ENCODE assay signal across 1 cellular context in the genomic region with DNA sequence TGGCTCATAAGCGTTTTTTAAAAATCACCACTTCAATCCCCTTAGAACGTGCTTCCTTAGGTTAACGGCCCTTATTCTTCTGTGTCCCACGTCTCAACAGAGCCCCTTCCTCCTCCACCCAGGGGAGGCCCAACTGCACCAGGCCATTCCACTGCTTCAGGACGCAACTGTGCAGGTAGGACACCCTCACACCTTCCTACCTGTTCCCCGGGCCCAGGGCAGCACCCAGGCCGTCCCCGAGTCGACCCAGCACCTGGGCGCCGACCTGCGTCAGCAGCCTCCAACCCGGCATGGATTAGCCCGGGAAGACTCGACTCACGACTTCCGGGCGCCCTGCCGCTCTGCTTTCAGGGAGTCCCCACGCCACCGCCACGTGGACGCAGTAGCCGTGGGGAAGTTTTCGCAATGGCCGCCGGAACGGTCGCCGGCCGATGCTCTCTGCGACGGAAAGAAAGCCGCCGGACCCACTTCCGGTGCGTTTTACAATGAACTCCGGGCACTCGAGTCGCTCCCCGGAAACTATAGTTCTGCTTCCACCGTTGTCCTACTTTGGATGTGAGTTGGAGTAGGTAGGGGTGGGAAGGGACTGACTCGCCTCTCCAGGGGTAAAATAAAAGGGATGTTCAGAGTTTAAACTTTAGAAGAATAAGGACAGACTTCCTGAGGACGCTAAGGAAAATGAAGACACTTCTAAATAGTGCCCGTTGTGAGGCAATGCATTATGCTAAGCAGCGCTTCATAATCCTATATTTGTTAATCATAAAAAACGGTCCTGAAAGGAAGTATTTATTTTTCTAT.
TF ChIP-seq lines count a peak whose summit lies in the region.

A gene (minus strand): TSS at position 442 of the 798 bp plus-strand sequence. CDS start 150 bp downstream, at position 292.

TF ChIP-seq in HepG2, 621 proteins besides CTCF, POLR2A, EP300 and RAD21 (continued from another document and continues in another):
- TF ChIP-seq, protein P1, sequence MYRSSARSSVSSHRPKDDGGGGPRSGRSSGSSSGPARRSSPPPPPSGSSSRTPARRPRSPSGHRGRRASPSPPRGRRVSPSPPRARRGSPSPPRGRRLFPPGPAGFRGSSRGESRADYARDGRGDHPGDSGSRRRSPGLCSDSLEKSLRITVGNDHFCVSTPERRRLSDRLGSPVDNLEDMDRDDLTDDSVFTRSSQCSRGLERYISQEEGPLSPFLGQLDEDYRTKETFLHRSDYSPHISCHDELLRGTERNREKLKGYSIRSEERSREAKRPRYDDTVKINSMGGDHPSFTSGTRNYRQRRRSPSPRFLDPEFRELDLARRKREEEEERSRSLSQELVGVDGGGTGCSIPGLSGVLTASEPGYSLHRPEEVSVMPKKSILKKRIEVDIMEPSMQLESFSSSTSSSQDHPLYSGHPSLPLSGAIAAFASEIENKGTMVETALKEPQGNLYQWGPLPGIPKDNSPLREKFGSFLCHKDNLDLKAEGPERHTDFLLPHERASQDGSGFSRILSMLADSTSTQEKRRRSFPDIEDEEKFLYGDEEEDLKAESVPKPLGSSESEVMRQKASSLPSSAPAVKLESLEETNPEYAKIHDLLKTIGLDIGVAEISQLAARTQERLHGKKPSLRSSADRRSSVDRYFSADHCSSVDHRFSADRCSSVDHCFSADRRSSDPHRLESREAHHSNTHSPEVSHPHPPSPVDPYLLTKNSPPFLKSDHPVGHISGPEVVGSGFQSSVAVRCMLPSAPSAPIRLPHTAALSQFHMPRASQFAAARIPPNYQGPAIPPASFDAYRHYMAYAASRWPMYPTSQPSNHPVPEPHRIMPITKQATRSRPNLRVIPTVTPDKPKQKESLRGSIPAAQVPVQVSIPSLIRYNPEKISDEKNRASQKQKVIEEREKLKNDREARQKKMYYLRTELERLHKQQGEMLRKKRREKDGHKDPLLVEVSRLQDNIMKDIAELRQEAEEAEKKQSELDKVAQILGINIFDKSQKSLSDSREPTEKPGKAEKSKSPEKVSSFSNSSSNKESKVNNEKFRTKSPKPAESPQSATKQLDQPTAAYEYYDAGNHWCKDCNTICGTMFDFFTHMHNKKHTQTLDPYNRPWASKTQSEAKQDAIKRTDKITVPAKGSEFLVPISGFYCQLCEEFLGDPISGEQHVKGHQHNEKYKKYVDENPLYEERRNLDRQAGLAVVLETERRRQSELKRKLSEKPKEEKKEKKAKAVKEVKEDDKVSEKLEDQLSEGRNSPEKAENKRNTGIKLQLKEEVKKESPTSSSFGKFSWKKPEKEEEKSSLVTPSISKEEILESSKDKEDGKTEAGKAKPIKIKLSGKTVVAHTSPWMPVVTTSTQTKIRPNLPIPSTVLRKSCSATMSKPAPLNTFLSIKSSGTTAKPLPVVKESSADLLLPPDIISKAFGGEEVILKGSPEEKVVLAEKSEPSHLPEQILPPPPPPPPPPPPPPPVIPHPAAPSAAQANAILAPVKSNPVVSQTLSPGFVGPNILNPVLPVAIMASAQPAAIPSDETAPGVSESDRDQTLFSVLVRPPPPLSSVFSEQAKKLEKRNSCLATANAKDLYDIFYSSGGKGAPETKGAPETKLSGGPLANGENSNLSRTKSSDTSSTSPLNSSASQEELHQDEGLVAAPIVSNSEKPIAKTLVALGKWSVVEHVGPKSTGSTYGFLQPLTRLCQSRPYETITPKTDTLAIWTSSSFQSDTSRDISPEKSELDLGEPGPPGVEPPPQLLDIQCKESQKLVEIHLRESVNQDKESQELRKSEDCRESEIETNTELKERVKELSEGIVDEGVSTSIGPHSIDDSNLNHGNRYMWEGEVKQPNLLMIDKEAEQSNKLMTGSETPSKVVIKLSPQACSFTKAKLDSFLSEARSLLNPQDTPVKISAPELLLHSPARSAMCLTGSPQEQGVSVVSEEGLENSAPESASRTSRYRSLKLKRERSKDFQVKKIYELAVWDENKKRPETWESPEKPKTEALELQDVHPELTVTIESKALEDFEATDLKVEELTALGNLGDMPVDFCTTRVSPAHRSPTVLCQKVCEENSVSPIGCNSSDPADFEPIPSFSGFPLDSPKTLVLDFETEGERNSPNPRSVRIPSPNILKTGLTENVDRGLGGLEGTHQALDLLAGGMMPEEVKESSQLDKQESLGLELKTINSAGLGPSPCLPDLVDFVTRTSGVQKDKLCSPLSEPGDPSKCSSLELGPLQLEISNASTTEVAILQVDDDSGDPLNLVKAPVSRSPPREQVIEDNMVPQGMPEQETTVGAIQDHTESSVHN (CRISPR knock-in tag; IDR thresholded peaks at IDR 0.05): peak; percentile 65; the same call in 1 of the 2 replicates
- TF ChIP-seq ZNF432 (CRISPR knock-in tag; IDR thresholded peaks at IDR 0.05; ENCODE audit: borderline replicate concordance) (no peak), ZNF737 (CRISPR knock-in tag; IDR thresholded peaks at IDR 0.05; ENCODE audit: borderline replicate concordance) (0 out of 2 replicates have a peak, but pooled peaks have one; percentile 89), MTA3 (CRISPR knock-in tag; IDR thresholded peaks at IDR 0.05) (no peak), KLF15 (CRISPR knock-in tag; IDR thresholded peaks at IDR 0.05; ENCODE audit: borderline replicate concordance) (peak; percentile 96), ZNF670 (CRISPR knock-in tag; IDR thresholded peaks at IDR 0.05; ENCODE audit: borderline replicate concordance) (peak; percentile 96; the same call in 1 of the 2 replicates), MZF1 (CRISPR knock-in tag; IDR thresholded peaks at IDR 0.05; ENCODE audit: borderline replicate concordance) (peak; percentile 86; the same call in 1 of the 2 replicates), SETDB1 (CRISPR knock-in tag; IDR thresholded peaks at IDR 0.05; ENCODE audit: borderline replicate concordance) (peak; percentile 95), ZNF235 (CRISPR knock-in tag; IDR thresholded peaks at IDR 0.05; ENCODE audit: borderline replicate concordance) (peak; percentile 97; the same call in 1 of the 2 replicates), ZC3H4 (CRISPR knock-in tag; IDR thresholded peaks at IDR 0.05; ENCODE audit: borderline replicate concordance) (no peak; the same call in 1 of the 2 replicates), HOXD1 (CRISPR knock-in tag; IDR thresholded peaks at IDR 0.05) (peak; percentile 91), MIER3 (CRISPR knock-in tag; IDR thresholded peaks at IDR 0.05; ENCODE audit: borderline replicate concordance) (peak; percentile 80), ESRRA (CRISPR knock-in tag; IDR thresholded peaks at IDR 0.05; ENCODE audit: low read depth) (peak; percentile 79), ZNF776 (CRISPR knock-in tag; IDR thresholded peaks at IDR 0.05) (peak; percentile 88; the same call in 1 of the 2 replicates), CENPT (CRISPR knock-in tag; IDR thresholded peaks at IDR 0.05; ENCODE audit: low read depth) (peak; percentile 92; the same call in 1 of the 2 replicates), LCORL (IDR thresholded peaks at IDR 0.05) (peak; percentile 87), LCORL (CRISPR knock-in tag; IDR thresholded peaks at IDR 0.05) (peak; percentile 56; the same call in 1 of the 2 replicates), PCBP2 (optimal IDR thresholded peaks at IDR 0.05; ENCODE audit: low read depth, low read length, poor library complexity, severe bottlenecking) (no peak), KDM6A (CRISPR knock-in tag; IDR thresholded peaks at IDR 0.05; ENCODE audit: low read depth) (no peak), ZNF816 (CRISPR knock-in tag; IDR thresholded peaks at IDR 0.05; ENCODE audit: borderline replicate concordance) (peak; percentile 93; the same call in 1 of the 2 replicates), ELF4 (CRISPR knock-in tag; IDR thresholded peaks at IDR 0.05; ENCODE audit: borderline replicate concordance) (peak; percentile 20; the same call in 1 of the 2 replicates), ZNF3 (CRISPR knock-in tag; IDR thresholded peaks at IDR 0.05) (no peak), ZNF564 (CRISPR knock-in tag; IDR thresholded peaks at IDR 0.05) (peak; percentile 85), GABPB1 (CRISPR knock-in tag; IDR thresholded peaks at IDR 0.05) (peak; percentile 100), ZNF383 (CRISPR knock-in tag; IDR thresholded peaks at IDR 0.05; ENCODE audit: borderline replicate concordance) (no peak), ZNF468 (CRISPR knock-in tag; IDR thresholded peaks at IDR 0.05) (peak; percentile 68; the same call in 1 of the 2 replicates), ZMYM3 (CRISPR knock-in tag; IDR thresholded peaks at IDR 0.05) (no peak), PHF5A (CRISPR knock-in tag; IDR thresholded peaks at IDR 0.05; ENCODE audit: low read depth, unreplicated experiment) (peak; percentile 38)
- TF ChIP-seq, protein P2, sequence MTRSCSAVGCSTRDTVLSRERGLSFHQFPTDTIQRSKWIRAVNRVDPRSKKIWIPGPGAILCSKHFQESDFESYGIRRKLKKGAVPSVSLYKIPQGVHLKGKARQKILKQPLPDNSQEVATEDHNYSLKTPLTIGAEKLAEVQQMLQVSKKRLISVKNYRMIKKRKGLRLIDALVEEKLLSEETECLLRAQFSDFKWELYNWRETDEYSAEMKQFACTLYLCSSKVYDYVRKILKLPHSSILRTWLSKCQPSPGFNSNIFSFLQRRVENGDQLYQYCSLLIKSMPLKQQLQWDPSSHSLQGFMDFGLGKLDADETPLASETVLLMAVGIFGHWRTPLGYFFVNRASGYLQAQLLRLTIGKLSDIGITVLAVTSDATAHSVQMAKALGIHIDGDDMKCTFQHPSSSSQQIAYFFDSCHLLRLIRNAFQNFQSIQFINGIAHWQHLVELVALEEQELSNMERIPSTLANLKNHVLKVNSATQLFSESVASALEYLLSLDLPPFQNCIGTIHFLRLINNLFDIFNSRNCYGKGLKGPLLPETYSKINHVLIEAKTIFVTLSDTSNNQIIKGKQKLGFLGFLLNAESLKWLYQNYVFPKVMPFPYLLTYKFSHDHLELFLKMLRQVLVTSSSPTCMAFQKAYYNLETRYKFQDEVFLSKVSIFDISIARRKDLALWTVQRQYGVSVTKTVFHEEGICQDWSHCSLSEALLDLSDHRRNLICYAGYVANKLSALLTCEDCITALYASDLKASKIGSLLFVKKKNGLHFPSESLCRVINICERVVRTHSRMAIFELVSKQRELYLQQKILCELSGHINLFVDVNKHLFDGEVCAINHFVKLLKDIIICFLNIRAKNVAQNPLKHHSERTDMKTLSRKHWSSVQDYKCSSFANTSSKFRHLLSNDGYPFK (CRISPR knock-in tag; IDR thresholded peaks at IDR 0.05; ENCODE audit: borderline replicate concordance): peak; percentile 98
- TF ChIP-seq, protein P3, sequence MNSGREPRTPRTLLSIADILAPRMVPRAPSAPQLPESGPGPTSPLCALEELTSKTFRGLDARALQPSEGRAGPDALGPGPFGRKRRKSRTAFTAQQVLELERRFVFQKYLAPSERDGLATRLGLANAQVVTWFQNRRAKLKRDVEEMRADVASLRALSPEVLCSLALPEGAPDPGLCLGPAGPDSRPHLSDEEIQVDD (CRISPR knock-in tag; IDR thresholded peaks at IDR 0.05; ENCODE audit: borderline replicate concordance): 0 out of 2 replicates have a peak, but pooled peaks have one; percentile 96
- TF ChIP-seq, protein P4, sequence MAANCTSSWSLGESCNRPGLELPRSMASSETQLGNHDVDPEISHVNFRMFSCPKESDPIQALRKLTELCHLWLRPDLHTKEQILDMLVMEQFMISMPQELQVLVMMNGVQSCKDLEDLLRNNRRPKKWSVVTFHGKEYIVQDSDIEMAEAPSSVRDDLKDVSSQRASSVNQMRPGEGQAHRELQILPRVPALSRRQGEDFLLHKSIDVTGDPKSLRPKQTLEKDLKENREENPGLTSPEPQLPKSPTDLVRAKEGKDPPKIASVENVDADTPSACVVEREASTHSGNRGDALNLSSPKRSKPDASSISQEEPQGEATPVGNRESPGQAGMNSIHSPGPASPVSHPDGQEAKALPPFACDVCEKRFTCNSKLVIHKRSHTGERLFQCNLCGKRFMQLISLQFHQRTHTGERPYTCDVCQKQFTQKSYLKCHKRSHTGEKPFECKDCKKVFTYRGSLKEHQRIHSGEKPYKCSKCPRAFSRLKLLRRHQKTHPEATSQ (CRISPR knock-in tag; IDR thresholded peaks at IDR 0.05; ENCODE audit: borderline replicate concordance): peak; percentile 95
- TF ChIP-seq, protein P5, sequence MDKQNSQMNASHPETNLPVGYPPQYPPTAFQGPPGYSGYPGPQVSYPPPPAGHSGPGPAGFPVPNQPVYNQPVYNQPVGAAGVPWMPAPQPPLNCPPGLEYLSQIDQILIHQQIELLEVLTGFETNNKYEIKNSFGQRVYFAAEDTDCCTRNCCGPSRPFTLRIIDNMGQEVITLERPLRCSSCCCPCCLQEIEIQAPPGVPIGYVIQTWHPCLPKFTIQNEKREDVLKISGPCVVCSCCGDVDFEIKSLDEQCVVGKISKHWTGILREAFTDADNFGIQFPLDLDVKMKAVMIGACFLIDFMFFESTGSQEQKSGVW (CRISPR knock-in tag; IDR thresholded peaks at IDR 0.05; ENCODE audit: borderline replicate concordance): no peak
- TF ChIP-seq, protein P6, sequence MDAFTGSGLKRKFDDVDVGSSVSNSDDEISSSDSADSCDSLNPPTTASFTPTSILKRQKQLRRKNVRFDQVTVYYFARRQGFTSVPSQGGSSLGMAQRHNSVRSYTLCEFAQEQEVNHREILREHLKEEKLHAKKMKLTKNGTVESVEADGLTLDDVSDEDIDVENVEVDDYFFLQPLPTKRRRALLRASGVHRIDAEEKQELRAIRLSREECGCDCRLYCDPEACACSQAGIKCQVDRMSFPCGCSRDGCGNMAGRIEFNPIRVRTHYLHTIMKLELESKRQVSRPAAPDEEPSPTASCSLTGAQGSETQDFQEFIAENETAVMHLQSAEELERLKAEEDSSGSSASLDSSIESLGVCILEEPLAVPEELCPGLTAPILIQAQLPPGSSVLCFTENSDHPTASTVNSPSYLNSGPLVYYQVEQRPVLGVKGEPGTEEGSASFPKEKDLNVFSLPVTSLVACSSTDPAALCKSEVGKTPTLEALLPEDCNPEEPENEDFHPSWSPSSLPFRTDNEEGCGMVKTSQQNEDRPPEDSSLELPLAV (CRISPR knock-in tag; conservative IDR thresholded peaks at IDR 0.05; ENCODE audit: low read depth): peak; percentile 90
- TF ChIP-seq, protein P7, sequence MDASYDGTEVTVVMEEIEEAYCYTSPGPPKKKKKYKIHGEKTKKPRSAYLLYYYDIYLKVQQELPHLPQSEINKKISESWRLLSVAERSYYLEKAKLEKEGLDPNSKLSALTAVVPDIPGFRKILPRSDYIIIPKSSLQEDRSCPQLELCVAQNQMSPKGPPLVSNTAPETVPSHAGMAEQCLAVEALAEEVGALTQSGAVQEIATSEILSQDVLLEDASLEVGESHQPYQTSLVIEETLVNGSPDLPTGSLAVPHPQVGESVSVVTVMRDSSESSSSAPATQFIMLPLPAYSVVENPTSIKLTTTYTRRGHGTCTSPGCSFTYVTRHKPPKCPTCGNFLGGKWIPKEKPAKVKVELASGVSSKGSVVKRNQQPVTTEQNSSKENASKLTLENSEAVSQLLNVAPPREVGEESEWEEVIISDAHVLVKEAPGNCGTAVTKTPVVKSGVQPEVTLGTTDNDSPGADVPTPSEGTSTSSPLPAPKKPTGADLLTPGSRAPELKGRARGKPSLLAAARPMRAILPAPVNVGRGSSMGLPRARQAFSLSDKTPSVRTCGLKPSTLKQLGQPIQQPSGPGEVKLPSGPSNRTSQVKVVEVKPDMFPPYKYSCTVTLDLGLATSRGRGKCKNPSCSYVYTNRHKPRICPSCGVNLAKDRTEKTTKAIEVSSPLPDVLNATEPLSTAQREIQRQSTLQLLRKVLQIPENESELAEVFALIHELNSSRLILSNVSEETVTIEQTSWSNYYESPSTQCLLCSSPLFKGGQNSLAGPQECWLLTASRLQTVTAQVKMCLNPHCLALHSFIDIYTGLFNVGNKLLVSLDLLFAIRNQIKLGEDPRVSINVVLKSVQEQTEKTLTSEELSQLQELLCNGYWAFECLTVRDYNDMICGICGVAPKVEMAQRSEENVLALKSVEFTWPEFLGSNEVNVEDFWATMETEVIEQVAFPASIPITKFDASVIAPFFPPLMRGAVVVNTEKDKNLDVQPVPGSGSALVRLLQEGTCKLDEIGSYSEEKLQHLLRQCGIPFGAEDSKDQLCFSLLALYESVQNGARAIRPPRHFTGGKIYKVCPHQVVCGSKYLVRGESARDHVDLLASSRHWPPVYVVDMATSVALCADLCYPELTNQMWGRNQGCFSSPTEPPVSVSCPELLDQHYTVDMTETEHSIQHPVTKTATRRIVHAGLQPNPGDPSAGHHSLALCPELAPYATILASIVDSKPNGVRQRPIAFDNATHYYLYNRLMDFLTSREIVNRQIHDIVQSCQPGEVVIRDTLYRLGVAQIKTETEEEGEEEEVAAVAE (CRISPR knock-in tag; IDR thresholded peaks at IDR 0.05; ENCODE audit: borderline replicate concordance): peak; percentile 91
